ENCODE assay signal across 8 cellular contexts in genomic region chr11:31369348-31370329, GRCh38. TPM values are rescaled to one million over a fixed set of nuclear protein-coding genes. Genes with fewer than 3 reads are reported as not detected.
DNase-seq lines count a peak whose midpoint lies in the region; ATAC-seq and TF ChIP-seq lines count a peak whose summit lies in the region.

Gene DCDC1, minus strand, starts transcription at chr11:31369739. Its CDS starts 41,459 bp downstream, at chr11:31328280.
Gene DNAJC24, plus strand, starts transcription at chr11:31369860. Its CDS starts 889 bp downstream, at chr11:31370749.

- peak within 1 kb of the TSS; percentile 99 for H3K4me3 ChIP-seq in right cardiac atrium (ENCODE audit: low read length)
- H3K4me3 ChIP-seq in psoas muscle: peak within 1 kb of the TSS; percentile 83
- H3K4me3 ChIP-seq in uterus: peak within 1 kb of the TSS; percentile 71 to 88

- WGBS in right cardiac atrium: under 1% methylated on average over 53 of the region's 53 CpGs
- 1% methylated on average over 51 to 53 of the region's 53 CpGs for WGBS in psoas muscle, 3 donors

- H3K27me3 ChIP-seq in right cardiac atrium (ENCODE audit: control insufficient read depth, insufficient read depth) (no peaks in the 10 kb centered on the region), psoas muscle (ENCODE audit: insufficient read depth in 3 of 3, low read length in 2 of 3) (no peaks in the 10 kb centered on the region), uterus (no peaks in the 10 kb centered on the region)

- no peak for TF ChIP-seq POLR2A in uterus (IDR thresholded peaks at IDR 0.05)

- ATAC-seq in GM18499 (IDR thresholded peaks at IDR 0.05; ENCODE audit: insufficient read depth, unreplicated experiment) (peak; percentile 96), HG02938 (IDR thresholded peaks at IDR 0.05; ENCODE audit: unreplicated experiment) (peak; percentile 98), T-helper 17 cell (peak; percentile 96), right cardiac atrium (peak; percentile 100), psoas muscle (peak; percentile 100)

- DNase-seq in NCI-H1694 treated with DMSO at 0.1 percent for 48 hours (lab: John Stamatoyannopoulos, UW) (peak; percentile 96), T-helper 17 cell (peak; percentile 77 to 89 (median 85)), anterior cingulate cortex (lab: John Stamatoyannopoulos, UW) (peak in 57 of 58 donors; percentile 48 to 94 (median 86)), right cardiac atrium (peak; percentile 94 to 97 (median 96)), psoas muscle (peak; percentile 89 to 95), uterus (peak; percentile 86 to 88)

- peak within 1 kb of the TSS; percentile 95 for H3K27ac Mint-ChIP-seq in T-helper 17 cell

- H3K9me3 ChIP-seq in T-helper 17 cell (ENCODE audit: control insufficient read depth, low read length, poor library complexity, severe bottlenecking): no peaks in the 10 kb centered on the region
- H3K9me3 ChIP-seq in right cardiac atrium (ENCODE audit: control insufficient read depth, low read length): no peaks in the 10 kb centered on the region
- H3K9me3 ChIP-seq in psoas muscle: no peaks in the 10 kb centered on the region
- no peaks in the 10 kb centered on the region for H3K9me3 ChIP-seq in uterus

- peak within 1 kb of the TSS; percentile 99 for H3K4me3 Mint-ChIP-seq in T-helper 17 cell

- peaks cover 43% of the 10 kb centered on the region for H3K4me1 Mint-ChIP-seq in T-helper 17 cell

- intact Hi-C loops in right cardiac atrium (cut with DNase I): no loop called here
- intact Hi-C loops in psoas muscle (cut with DNase I): loop anchor here in 1 of 2 donors (10.0 kb wide), 1 partner anchor 125 kb away; no protein-coding TSS in a partner anchor
- intact Hi-C loops in uterus (cut with DNase I; ENCODE audit: low total_unique reads): no loop called here

- H3K27ac ChIP-seq in right cardiac atrium (ENCODE audit: low read length) (peak within 1 kb of the TSS; percentile 71), psoas muscle (peak within 1 kb of the TSS; percentile 78), uterus (peak within 1 kb of the TSS; percentile 81)

- peaks cover 5% of the 10 kb centered on the region for H3K36me3 Mint-ChIP-seq in T-helper 17 cell (ENCODE audit: low read depth)

- H3K4me1 ChIP-seq in right cardiac atrium (ENCODE audit: control insufficient read depth, insufficient read depth, low read length) (no peaks in the 10 kb centered on the region), psoas muscle (no peaks in the 10 kb centered on the region), uterus (no peaks in the 10 kb centered on the region)

- H3K36me3 ChIP-seq in psoas muscle (ENCODE audit: insufficient read depth in 1 of 2, low read depth in 1 of 2) (no peaks in the 10 kb centered on the region), uterus (no peaks in the 10 kb centered on the region)

- TF ChIP-seq CTCF in psoas muscle (IDR thresholded peaks at IDR 0.05): no peak
- TF ChIP-seq CTCF in uterus (IDR thresholded peaks at IDR 0.05): no peak

- no peaks in the 10 kb centered on the region for H3K27me3 Mint-ChIP-seq in T-helper 17 cell

RNA-seq across cellular contexts. Expression of gene DCDC1, which starts in this region (rescaled TPM):
- total RNA-seq in T-helper 17 cell (under 1 TPM; 0.21 to 0.45 TPM), right cardiac atrium (under 1 TPM in 3 of 4 donors, not detected in 1; 0.14 to 0.23 (median 0.18) TPM), psoas muscle (not detected), uterus (1 to 10 TPM in 2 of 4 donors, under 1 TPM in 2; 0.26 to 8.0 (median 1.5) TPM)
- polyA plus RNA-seq in right cardiac atrium (0.05 TPM), psoas muscle (not detected)

RNA-seq across cellular contexts. Expression of gene DNAJC24, which starts in this region (rescaled TPM):
- total RNA-seq in T-helper 17 cell (10 to 100 TPM; 10.3 to 14.8 TPM), right cardiac atrium (10 to 100 TPM; 13.3 to 19.0 (median 17.3) TPM), psoas muscle (10 to 100 TPM; 12.4 to 22.0 (median 15.8) TPM), uterus (10 to 100 TPM; 19.6 to 33.9 (median 23.0) TPM)
- polyA plus RNA-seq in right cardiac atrium (8.5 TPM), psoas muscle (10 to 100 TPM in 1 of 3 donors, 1 to 10 TPM in 2; 8.9 to 17.1 (median 9.7) TPM)

Comparison
In these comparisons a context has a peak if more than half of its experiments do, and no peak if none do; other contexts are left out.
1. Peak in every context shown above with its lines: DNase-seq, ATAC-seq, H3K4me3 ChIP-seq and H3K27ac ChIP-seq.